12 cellular contexts compared by ENCODE assay signal in the genomic region with DNA sequence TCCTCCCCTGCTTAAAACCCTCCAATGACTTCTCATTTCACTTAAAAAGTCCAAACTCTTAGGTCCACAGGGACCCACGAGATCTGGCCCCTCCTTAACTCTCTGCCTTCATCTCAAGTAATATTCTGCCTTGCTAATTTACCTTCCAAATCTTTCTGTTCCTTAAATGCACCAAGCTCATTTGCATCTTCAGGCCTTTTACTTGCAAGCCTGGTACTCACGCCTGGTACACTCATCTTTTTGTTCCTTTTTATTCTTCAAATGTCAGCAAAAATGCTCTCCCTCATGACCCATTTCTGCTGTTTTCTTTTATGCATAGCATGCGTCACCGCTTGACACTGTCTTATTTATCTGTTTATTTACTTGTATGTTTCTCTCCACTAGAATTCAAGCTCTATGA. TPM values are rescaled to one million over a fixed set of nuclear protein-coding genes. Genes with fewer than 3 reads are reported as not detected.
DNase-seq lines count a peak whose midpoint lies in the region; ATAC-seq, FAIRE-seq and TF ChIP-seq lines count a peak whose summit lies in the region.
"Had no signal": no experiment of that assay in that cellular context is flagged by ENCODE, and none has a peak within 500 bp of the region (broad histone marks: within the 10 kb centered on the region; RNA-seq: fewer than 3 reads in every experiment).

No MANE protein-coding gene starts in this region.

- peaks cover 57% of the 10 kb centered on the region for H3K4me1 ChIP-seq in CD8-positive, alpha-beta T cell (ENCODE audit: insufficient read depth, low read length)
- H3K4me1 ChIP-seq in mucosa of rectum (ENCODE audit: control insufficient read depth in 2 of 2, insufficient read depth in 2 of 2, low read length in 2 of 2) = peaks cover 5 to 12% of the 10 kb centered on the region in 2 donors
- H3K4me1 ChIP-seq: testis had no signal

- no peak overlapping the region for H3K27ac ChIP-seq in CD8-positive, alpha-beta T cell (ENCODE audit: low read depth, low read length)
- peak overlapping the region; percentile 64 for H3K27ac ChIP-seq in mucosa of rectum (ENCODE audit: low read depth in 2 of 2, low read length in 2 of 2)

- intact Hi-C loops in CD8-positive, alpha-beta T cell (cut with DNase I, micrococcal nuclease) = loop anchor here in 1 of 2 experiments (5.0 kb wide), 1 partner anchor 33 kb away; no protein-coding TSS in a partner anchor

- peak; percentile 91 for FAIRE-seq in GM19239 (lab: Jason Lieb, UNC)
- FAIRE-seq: endothelial cell of umbilical vein had no signal

- no peaks in the 10 kb centered on the region for H3K36me3 ChIP-seq in CD8-positive, alpha-beta T cell (ENCODE audit: insufficient read depth, low read length)
- H3K36me3 ChIP-seq in mucosa of rectum (ENCODE audit: control insufficient read depth in 2 of 2, insufficient read depth in 2 of 2, low read length in 2 of 2) = no peaks in the 10 kb centered on the region

- peak; percentile 5 for ATAC-seq in CD8-positive, alpha-beta T cell
- ATAC-seq in HG03521 (IDR thresholded peaks at IDR 0.05; ENCODE audit: unreplicated experiment) = no peak

- H3K9ac ChIP-seq in mucosa of rectum (ENCODE audit: low read depth in 1 of 2, low read length in 2 of 2) = no peak overlapping the region

- H3K9me3 Mint-ChIP-seq in CD8-positive, alpha-beta T cell = no peaks in the 10 kb centered on the region
- peaks cover 3% of the 10 kb centered on the region for H3K9me3 Mint-ChIP-seq in T-helper 2 cell treated with Interferon-gamma antibody and Interleukin-4, amounts not matched to agents 5 μg/mL and 100 μg/mL, for 36 hours

- peak overlapping the region; percentile 98 for H3K27ac Mint-ChIP-seq in CD8-positive, alpha-beta T cell
- H3K27ac Mint-ChIP-seq in T-helper 2 cell treated with Interferon-gamma antibody and Interleukin-4, amounts not matched to agents 5 μg/mL and 100 μg/mL, for 36 hours = peak overlapping the region; percentile 74

- H3K27me3 ChIP-seq in CD8-positive, alpha-beta T cell (ENCODE audit: insufficient read depth, low read length) = no peaks in the 10 kb centered on the region
- H3K27me3 ChIP-seq in mucosa of rectum (ENCODE audit: control insufficient read depth in 2 of 2, insufficient read depth in 2 of 2, low read length in 2 of 2) = no peaks in the 10 kb centered on the region
- H3K27me3 ChIP-seq: testis had no signal

- H3K4me3 ChIP-seq in CD8-positive, alpha-beta T cell (ENCODE audit: low read depth, low read length) = no peak overlapping the region
- no peak overlapping the region for H3K4me3 ChIP-seq in mucosa of rectum (ENCODE audit: low read length in 2 of 2)
- H3K4me3 ChIP-seq: testis had no signal

- H3K36me3 Mint-ChIP-seq in CD8-positive, alpha-beta T cell = peaks cover 44% of the 10 kb centered on the region
- H3K36me3 Mint-ChIP-seq in T-helper 2 cell treated with Interferon-gamma antibody and Interleukin-4, amounts not matched to agents 5 μg/mL and 100 μg/mL, for 36 hours (ENCODE audit: low read depth) = peaks cover 68% of the 10 kb centered on the region

- POLR2A ChIA-PET in CD8-positive, alpha-beta T cell (lab: Charles Lee) = interaction anchor here (0.6 to 1.2 kb wide), 4 partner anchors 25 to 82 kb away, joined by 3 to 6 read pairs (median 4); no protein-coding TSS in a partner anchor

- CTCF ChIA-PET in CD8-positive, alpha-beta T cell (lab: Charles Lee) = interaction anchor here (1.1 to 22.2 kb wide), 9 partner anchors 14 to 137 kb away, joined by 3 to 289 read pairs (median 4); no protein-coding TSS in a partner anchor

- H3K27me3 Mint-ChIP-seq in CD8-positive, alpha-beta T cell (ENCODE audit: low read depth) = no peaks in the 10 kb centered on the region
- no peaks in the 10 kb centered on the region for H3K27me3 Mint-ChIP-seq in T-helper 2 cell treated with Interferon-gamma antibody and Interleukin-4, amounts not matched to agents 5 μg/mL and 100 μg/mL, for 36 hours (ENCODE audit: low read depth)

- H3K9me3 ChIP-seq in CD8-positive, alpha-beta T cell (ENCODE audit: low read length) = no peaks in the 10 kb centered on the region
- no peaks in the 10 kb centered on the region for H3K9me3 ChIP-seq in mucosa of rectum (ENCODE audit: control insufficient read depth in 2 of 2, low read length in 2 of 2)
- H3K9me3 ChIP-seq: testis had no signal

- TF ChIP-seq CTCF in CD8-positive, alpha-beta T cell (IDR thresholded peaks at IDR 0.05) = no peak

- peak overlapping the region; percentile 30 for H3K4me3 Mint-ChIP-seq in CD8-positive, alpha-beta T cell
- peak overlapping the region; percentile 44 for H3K4me3 Mint-ChIP-seq in T-helper 2 cell treated with Interferon-gamma antibody and Interleukin-4, amounts not matched to agents 5 μg/mL and 100 μg/mL, for 36 hours

- DNase-seq in CD8-positive, alpha-beta T cell = no peak
- DNase-seq in GM19239 (ENCODE audit: insufficient read length, low spot score) = no peak
- DNase-seq in T-helper 2 cell treated with Interferon-gamma antibody and Interleukin-4, amounts not matched to agents 5 μg/mL and 100 μg/mL, for 36 hours (ENCODE audit: low spot score) = no peak
- DNase-seq in hepatic stellate cell (ENCODE audit: low spot score) = no peak
- DNase-seq in iPS-NIHi11 (ENCODE audit: low spot score) = no peak
- DNase-seq in NCI-H2081 treated with DMSO at 0.1 percent for 48 hours (lab: John Stamatoyannopoulos, UW) = no peak
- DNase-seq: islet precursor cell, NCI-H1694 treated with DMSO at 0.1 percent for 48 hours, testis had no signal

- H3K4me1 Mint-ChIP-seq in CD8-positive, alpha-beta T cell (ENCODE audit: low read depth) = peaks cover 65% of the 10 kb centered on the region
- peaks cover 62% of the 10 kb centered on the region for H3K4me1 Mint-ChIP-seq in T-helper 2 cell treated with Interferon-gamma antibody and Interleukin-4, amounts not matched to agents 5 μg/mL and 100 μg/mL, for 36 hours (ENCODE audit: low read depth)

RNA-seq across cellular contexts. Expression of a gene that starts 2.7 kb away (rescaled TPM):
- 100 to 1,000 TPM; 275 to 282 TPM for total RNA-seq in CD8-positive, alpha-beta T cell
